Comparison of ENCODE assay signal across 2 cellular contexts in the genomic region with DNA sequence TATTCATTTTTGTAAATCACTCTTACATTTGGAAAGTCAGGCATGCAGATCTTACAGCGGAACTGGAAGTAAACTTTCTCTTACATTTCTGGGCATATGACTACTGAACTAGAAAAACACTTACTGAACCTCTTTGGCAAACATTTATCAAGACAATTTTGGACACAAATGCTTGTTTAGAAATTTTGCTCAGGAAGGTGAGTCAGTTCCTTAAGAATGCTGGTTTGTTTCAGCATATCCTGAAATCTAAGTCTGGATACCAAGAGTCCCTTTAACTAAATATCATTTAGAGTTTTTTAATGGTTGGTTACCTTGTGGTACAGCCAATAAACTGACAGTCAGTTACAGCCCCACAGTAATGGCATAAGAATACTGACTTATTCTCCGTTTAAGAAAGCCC.
TF ChIP-seq lines count a peak whose summit lies in the region.

No MANE protein-coding gene starts in this region.

TF ChIP-seq in HepG2, 621 proteins besides CTCF, POLR2A, EP300 and RAD21:
- TF ChIP-seq ZFP37 (CRISPR knock-in tag; IDR thresholded peaks at IDR 0.05; ENCODE audit: borderline replicate concordance) (no peak), POLR2AphosphoS5 (IDR thresholded peaks at IDR 0.05; ENCODE audit: low read depth, low read length) (no peak), ZNF567 (CRISPR knock-in tag; IDR thresholded peaks at IDR 0.05; ENCODE audit: borderline replicate concordance) (no peak), HDAC6 (IDR thresholded peaks at IDR 0.05; ENCODE audit: low read depth, low read length) (no peak), ZNF367 (CRISPR knock-in tag; IDR thresholded peaks at IDR 0.05; ENCODE audit: borderline replicate concordance) (no peak), TCF7 (IDR thresholded peaks at IDR 0.05; ENCODE audit: low read depth) (no peak), ZFYVE20 (CRISPR knock-in tag; IDR thresholded peaks at IDR 0.05; ENCODE audit: borderline replicate concordance, low read depth) (no peak), REL (CRISPR knock-in tag; conservative IDR thresholded peaks at IDR 0.05) (no peak), MIXL1 (CRISPR knock-in tag; IDR thresholded peaks at IDR 0.05) (no peak), ZNF510 (CRISPR knock-in tag; IDR thresholded peaks at IDR 0.05; ENCODE audit: low read depth) (no peak), GTF3A (CRISPR knock-in tag; conservative IDR thresholded peaks at IDR 0.05) (no peak), ZNF326 (CRISPR knock-in tag; IDR thresholded peaks at IDR 0.05; ENCODE audit: borderline replicate concordance) (no peak), SNAPC4 (CRISPR knock-in tag; IDR thresholded peaks at IDR 0.05) (no peak), ZNF180 (CRISPR knock-in tag; IDR thresholded peaks at IDR 0.05; ENCODE audit: borderline replicate concordance, low read depth) (no peak), ZNF354B (CRISPR knock-in tag; IDR thresholded peaks at IDR 0.05) (no peak), CENPT (CRISPR knock-in tag; IDR thresholded peaks at IDR 0.05; ENCODE audit: low read depth) (no peak), DRAP1 (CRISPR knock-in tag; IDR thresholded peaks at IDR 0.05) (no peak), NFKBIZ (CRISPR knock-in tag; IDR thresholded peaks at IDR 0.05) (no peak)
- TF ChIP-seq, protein P1, sequence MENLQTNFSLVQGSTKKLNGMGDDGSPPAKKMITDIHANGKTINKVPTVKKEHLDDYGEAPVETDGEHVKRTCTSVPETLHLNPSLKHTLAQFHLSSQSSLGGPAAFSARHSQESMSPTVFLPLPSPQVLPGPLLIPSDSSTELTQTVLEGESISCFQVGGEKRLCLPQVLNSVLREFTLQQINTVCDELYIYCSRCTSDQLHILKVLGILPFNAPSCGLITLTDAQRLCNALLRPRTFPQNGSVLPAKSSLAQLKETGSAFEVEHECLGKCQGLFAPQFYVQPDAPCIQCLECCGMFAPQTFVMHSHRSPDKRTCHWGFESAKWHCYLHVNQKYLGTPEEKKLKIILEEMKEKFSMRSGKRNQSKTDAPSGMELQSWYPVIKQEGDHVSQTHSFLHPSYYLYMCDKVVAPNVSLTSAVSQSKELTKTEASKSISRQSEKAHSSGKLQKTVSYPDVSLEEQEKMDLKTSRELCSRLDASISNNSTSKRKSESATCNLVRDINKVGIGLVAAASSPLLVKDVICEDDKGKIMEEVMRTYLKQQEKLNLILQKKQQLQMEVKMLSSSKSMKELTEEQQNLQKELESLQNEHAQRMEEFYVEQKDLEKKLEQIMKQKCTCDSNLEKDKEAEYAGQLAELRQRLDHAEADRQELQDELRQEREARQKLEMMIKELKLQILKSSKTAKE (CRISPR knock-in tag; IDR thresholded peaks at IDR 0.05; ENCODE audit: borderline replicate concordance) = no peak

TF ChIP-seq in GM23338, 12 proteins besides CTCF, POLR2A, EP300 and RAD21:
- TF ChIP-seq CREB1 (CRISPR knock-in tag; IDR thresholded peaks at IDR 0.05; ENCODE audit: low read depth) = no peak
